7 cellular contexts compared by ENCODE assay signal in the genomic region with DNA sequence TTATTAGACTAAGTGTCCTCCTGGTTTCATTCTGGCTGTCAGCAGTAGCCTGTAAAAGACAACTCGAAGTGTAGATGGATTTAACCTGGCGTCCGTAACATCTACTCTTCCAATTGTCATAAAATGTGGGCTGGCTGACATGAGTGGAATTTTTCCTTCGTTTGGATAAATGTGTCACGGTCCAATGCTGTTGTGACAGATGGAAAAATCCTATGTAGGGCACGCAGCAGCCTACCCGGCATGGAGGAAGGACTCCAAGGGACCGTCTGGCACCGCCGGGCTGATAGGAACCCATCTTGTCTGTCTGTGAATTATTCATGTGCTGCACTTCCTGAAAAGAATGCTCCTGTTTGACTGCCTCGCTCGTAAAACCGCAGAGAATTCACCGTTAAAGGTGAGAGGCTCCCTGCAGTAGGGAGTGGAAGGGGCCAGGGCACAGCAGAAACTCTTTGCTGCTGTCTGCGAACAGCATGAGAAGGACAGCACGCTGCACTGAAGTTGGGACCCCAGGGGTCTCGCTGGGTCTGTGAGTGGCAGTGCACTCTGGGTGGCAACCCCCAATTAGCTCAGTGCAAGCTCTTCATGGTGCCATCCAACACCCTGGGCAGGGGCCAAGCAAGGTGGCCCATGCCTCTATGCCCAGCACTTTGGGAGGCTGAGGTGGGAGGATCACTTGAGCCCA. TPM values are rescaled to one million over a fixed set of nuclear protein-coding genes. Genes with fewer than 3 reads are reported as not detected.
A peak's percentile ranks its signal among the peaks of the same experiment; 100 is the strongest.
DNase-seq lines count a peak whose midpoint lies in the region; ATAC-seq lines count a peak whose summit lies in the region.

No MANE protein-coding gene starts in this region.

- H3K9me3 Mint-ChIP-seq in activated CD8-positive, alpha-beta T cell treated with anti-CD3 and anti-CD28 coated beads, Interleukin-2, amount 10 ng/mL, durations not matched to agents 7 days and 5 days (ENCODE audit: insufficient read depth): no peaks in the 10 kb centered on the region

- peak; percentile 22 for ATAC-seq in GM18868 (IDR thresholded peaks at IDR 0.05; ENCODE audit: unreplicated experiment)
- ATAC-seq in activated CD8-positive, alpha-beta T cell treated with anti-CD3 and anti-CD28 coated beads, Interleukin-2, amount 10 ng/mL, durations not matched to agents 7 days and 5 days: peak; percentile 41
- no peak for ATAC-seq in HG02840 (IDR thresholded peaks at IDR 0.05; ENCODE audit: low FRiP score, unreplicated experiment)

- peaks cover 42% of the 10 kb centered on the region for H3K36me3 Mint-ChIP-seq in activated CD8-positive, alpha-beta T cell treated with anti-CD3 and anti-CD28 coated beads, Interleukin-2, amount 10 ng/mL, durations not matched to agents 7 days and 5 days (ENCODE audit: low read depth)

- peak overlapping the region; percentile 73 for H3K4me3 Mint-ChIP-seq in activated CD8-positive, alpha-beta T cell treated with anti-CD3 and anti-CD28 coated beads, Interleukin-2, amount 10 ng/mL, durations not matched to agents 7 days and 5 days

- CTCF ChIA-PET in activated CD8-positive, alpha-beta T cell treated with anti-CD3 and anti-CD28 coated beads, Interleukin-2, amount 10 ng/mL, durations not matched to agents 7 days and 5 days (lab: Charles Lee): interaction anchor here (1.0 to 7.5 kb wide), 4 partner anchors 11 to 27 kb away, joined by 3 to 43 read pairs (median 6); no protein-coding TSS in a partner anchor

- DNase-seq in NCI-H2029 (lab: John Stamatoyannopoulos, UW): peak; percentile 56
- peak; percentile 64 for DNase-seq in activated CD8-positive, alpha-beta T cell treated with anti-CD3 and anti-CD28 coated beads, Interleukin-2, amount 10 ng/mL, durations not matched to agents 7 days and 5 days
- no peak for DNase-seq in epithelial cell of prostate (ENCODE audit: low read depth, low spot score)
- DNase-seq in stimulated activated CD4-positive, alpha-beta T cell treated with anti-CD3 and anti-CD28 coated beads, Interleukin-12 subunit alpha, Interleukin-12 subunit beta, amount 100 ng/mL, for 4 hours: peak; percentile 46
- no peak for DNase-seq in amniotic stem cell (lab: John Stamatoyannopoulos, UW)

- no peaks in the 10 kb centered on the region for H3K27me3 Mint-ChIP-seq in activated CD8-positive, alpha-beta T cell treated with anti-CD3 and anti-CD28 coated beads, Interleukin-2, amount 10 ng/mL, durations not matched to agents 7 days and 5 days (ENCODE audit: low read depth)

- H3K27ac Mint-ChIP-seq in activated CD8-positive, alpha-beta T cell treated with anti-CD3 and anti-CD28 coated beads, Interleukin-2, amount 10 ng/mL, durations not matched to agents 7 days and 5 days: peak overlapping the region; percentile 89

- peak overlapping the region; percentile 76 for H3K27ac ChIP-seq in epithelial cell of prostate

- POLR2A ChIA-PET in activated CD8-positive, alpha-beta T cell treated with anti-CD3 and anti-CD28 coated beads, Interleukin-2, amount 10 ng/mL, durations not matched to agents 7 days and 5 days (lab: Charles Lee): interaction anchor here (0.5 to 1.6 kb wide), 3 partner anchors 7 to 19 kb away, joined by 3 to 4 read pairs (median 4); no protein-coding TSS in a partner anchor

- peaks cover 81% of the 10 kb centered on the region for H3K4me1 Mint-ChIP-seq in activated CD8-positive, alpha-beta T cell treated with anti-CD3 and anti-CD28 coated beads, Interleukin-2, amount 10 ng/mL, durations not matched to agents 7 days and 5 days (ENCODE audit: low read depth)

RNA-seq across cellular contexts. Expression of gene ORAI2, which starts 1.6 kb away (rescaled TPM):
- 10 to 100 TPM; 72.5 to 72.8 TPM for total RNA-seq in activated CD8-positive, alpha-beta T cell treated with anti-CD3 and anti-CD28 coated beads, Interleukin-2, amount 10 ng/mL, durations not matched to agents 7 days and 5 days

RNA-seq across cellular contexts. Expression of gene ALKBH4, which starts 32.9 kb away (rescaled TPM):
- 10 to 100 TPM; 10.8 to 11.1 TPM for total RNA-seq in activated CD8-positive, alpha-beta T cell treated with anti-CD3 and anti-CD28 coated beads, Interleukin-2, amount 10 ng/mL, durations not matched to agents 7 days and 5 days

RNA-seq across cellular contexts. Expression of gene LRWD1, which starts 33.0 kb away (rescaled TPM):
- 10 to 100 TPM; 16.7 to 21.7 TPM for total RNA-seq in activated CD8-positive, alpha-beta T cell treated with anti-CD3 and anti-CD28 coated beads, Interleukin-2, amount 10 ng/mL, durations not matched to agents 7 days and 5 days

RNA-seq across cellular contexts. Expression of gene PRKRIP1, which starts 35.6 kb away (rescaled TPM):
- 10 to 100 TPM; 26.8 to 28.1 TPM for total RNA-seq in activated CD8-positive, alpha-beta T cell treated with anti-CD3 and anti-CD28 coated beads, Interleukin-2, amount 10 ng/mL, durations not matched to agents 7 days and 5 days

RNA-seq across cellular contexts. Expression of gene POLR2J, which starts 47.0 kb away (rescaled TPM):
- 10 to 100 TPM; 55.7 to 62.0 TPM for total RNA-seq in activated CD8-positive, alpha-beta T cell treated with anti-CD3 and anti-CD28 coated beads, Interleukin-2, amount 10 ng/mL, durations not matched to agents 7 days and 5 days

Comparison
In these comparisons a context has a peak if more than half of its experiments do, and no peak if none do; other contexts are left out.
1. DNase-seq: peak in NCI-H2029 (single experiment), activated CD8-positive, alpha-beta T cell treated with anti-CD3 and anti-CD28 coated beads, Interleukin-2, amount 10 ng/mL, durations not matched to agents 7 days and 5 days (single experiment) and stimulated activated CD4-positive, alpha-beta T cell treated with anti-CD3 and anti-CD28 coated beads, Interleukin-12 subunit alpha, Interleukin-12 subunit beta, amount 100 ng/mL, for 4 hours (single experiment); none in epithelial cell of prostate (single experiment) and amniotic stem cell (single experiment).